30 cellular contexts compared by ENCODE assay signal in the genomic region with DNA sequence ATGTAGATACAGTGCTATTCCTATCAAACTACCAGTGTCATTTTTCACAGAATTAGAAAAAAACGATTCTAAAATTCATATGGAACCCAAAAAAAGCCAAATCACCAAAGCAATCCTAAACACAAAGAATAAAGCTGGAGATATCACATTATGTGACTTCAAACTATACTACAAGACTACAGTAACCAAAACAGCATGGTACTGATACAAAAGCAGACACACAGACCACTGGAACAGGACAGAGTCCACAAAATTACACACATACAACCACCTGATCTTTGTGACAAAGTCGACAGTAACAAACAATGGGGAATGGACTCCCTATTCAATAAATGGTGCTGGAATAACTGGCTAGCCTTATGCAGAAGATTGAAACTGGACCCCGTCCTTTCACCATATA.
"Had no signal": no experiment of that assay in that cellular context is flagged by ENCODE, and none has a peak within 500 bp of the region (broad histone marks: within the 10 kb centered on the region; RNA-seq: fewer than 3 reads in every experiment).

No MANE protein-coding gene starts in this region.

- DNase-seq: activated CD4-positive, alpha-beta memory T cell treated with anti-CD3 and anti-CD28 coated beads, Interleukin-2, amount 10 ng/mL, durations not matched to agents 7 days and 5 days; activated CD4-positive, alpha-beta T cell treated with anti-CD3 and anti-CD28 coated beads for 1 hour; activated CD4-positive, alpha-beta T cell treated with anti-CD3 and anti-CD28 coated beads for 4 hours; activated CD4-positive, alpha-beta T cell treated with anti-CD3 and anti-CD28 coated beads, Interleukin-2, amount 10 ng/mL, durations not matched to agents 7 days and 5 days; activated CD4-positive, alpha-beta T cell treated with anti-CD3 and anti-CD28 coated beads, Interleukin-2, amount 50 U/mL, for 4 hours; activated CD8-positive, alpha-beta memory T cell treated with anti-CD3 and anti-CD28 coated beads, Interleukin-2, amount 50 U/mL, for 48 hours; activated gamma-delta T cell; activated naive CD4-positive, alpha-beta T cell; activated naive CD4-positive, alpha-beta T cell treated with anti-CD3 and anti-CD28 coated beads, Interleukin-2, amount 10 ng/mL, durations not matched to agents 7 days and 5 days; activated naive CD8-positive, alpha-beta T cell treated with anti-CD3 and anti-CD28 coated beads, Interleukin-2, amount 10 ng/mL, durations not matched to agents 7 days and 5 days; activated T-cell treated with anti-CD3 and anti-CD28 coated beads for 4 hours; activated T-cell treated with anti-CD3 and anti-CD28 coated beads, Interleukin-2, amount 50 U/mL, for 24 hours; activated T-cell treated with anti-CD3 and anti-CD28 coated beads, Interleukin-2, amount 50 U/mL, for 72 hours; brain microvascular endothelial cell; caudate nucleus; cortex of kidney; dermis blood vessel endothelial cell; effector CD4-positive, alpha-beta T cell; effector memory CD8-positive, alpha-beta T cell; erythroblast; foreskin keratinocyte; heart right ventricle; T-helper 2 cell had no signal

- H2AFZ ChIP-seq: hepatocyte had no signal

- H3K4me3 ChIP-seq: ascending aorta, esophagus muscularis mucosa, gastroesophageal sphincter, heart right ventricle, hepatocyte had no signal

- FAIRE-seq: colon had no signal

- H3K27ac Mint-ChIP-seq: activated CD4-positive, alpha-beta memory T cell treated with anti-CD3 and anti-CD28 coated beads, Interleukin-2, amount 10 ng/mL, durations not matched to agents 7 days and 5 days; activated CD4-positive, alpha-beta T cell treated with anti-CD3 and anti-CD28 coated beads, Interleukin-2, amount 10 ng/mL, durations not matched to agents 7 days and 5 days; activated naive CD4-positive, alpha-beta T cell treated with anti-CD3 and anti-CD28 coated beads, Interleukin-2, amount 10 ng/mL, durations not matched to agents 7 days and 5 days; activated naive CD4-positive, alpha-beta T cell treated with anti-CD3 and anti-CD28 coated beads, Interleukin-2, amount 50 U/mL, for 72 hours; activated naive CD8-positive, alpha-beta T cell treated with anti-CD3 and anti-CD28 coated beads, Interleukin-2, amount 10 ng/mL, durations not matched to agents 7 days and 5 days; activated T-cell treated with anti-CD3 and anti-CD28 coated beads, Interleukin-2, amount 50 U/mL, for 24 hours; activated T-cell treated with anti-CD3 and anti-CD28 coated beads, Interleukin-2, amount 50 U/mL, for 72 hours; effector memory CD8-positive, alpha-beta T cell; WTC11 had no signal

- H3K36me3 ChIP-seq: ascending aorta, esophagus muscularis mucosa, gastroesophageal sphincter had no signal

- H3K4me1 ChIP-seq: ascending aorta had no signal

- H3K4me1 Mint-ChIP-seq: activated CD4-positive, alpha-beta T cell treated with anti-CD3 and anti-CD28 coated beads, Interleukin-2, amount 10 ng/mL, durations not matched to agents 7 days and 5 days had no signal

- H3K27me3 ChIP-seq: ascending aorta, brain microvascular endothelial cell, esophagus muscularis mucosa, foreskin keratinocyte, gastroesophageal sphincter, heart right ventricle, hepatocyte had no signal

- ATAC-seq: activated naive CD4-positive, alpha-beta T cell treated with anti-CD3 and anti-CD28 coated beads, Interleukin-2, amount 50 U/mL, for 72 hours; activated T-cell treated with anti-CD3 and anti-CD28 coated beads, Interleukin-2, amount 50 U/mL, for 72 hours; effector memory CD8-positive, alpha-beta T cell; foreskin keratinocyte; gastroesophageal sphincter; heart right ventricle; WTC11 had no signal

- H3K9me3 ChIP-seq: ascending aorta, esophagus muscularis mucosa, gastroesophageal sphincter had no signal

- H3K4me2 ChIP-seq: hepatocyte had no signal

- H3K27ac ChIP-seq: ascending aorta, brain microvascular endothelial cell, esophagus muscularis mucosa, foreskin keratinocyte, gastroesophageal sphincter, heart right ventricle, hepatocyte had no signal

- H3K9me3 Mint-ChIP-seq: activated naive CD4-positive, alpha-beta T cell treated with anti-CD3 and anti-CD28 coated beads, Interleukin-2, amount 50 U/mL, for 72 hours; effector memory CD8-positive, alpha-beta T cell had no signal

- H3K27me3 Mint-ChIP-seq: activated CD4-positive, alpha-beta memory T cell treated with anti-CD3 and anti-CD28 coated beads, Interleukin-2, amount 10 ng/mL, durations not matched to agents 7 days and 5 days; activated CD4-positive, alpha-beta T cell treated with anti-CD3 and anti-CD28 coated beads, Interleukin-2, amount 10 ng/mL, durations not matched to agents 7 days and 5 days; activated naive CD4-positive, alpha-beta T cell treated with anti-CD3 and anti-CD28 coated beads, Interleukin-2, amount 10 ng/mL, durations not matched to agents 7 days and 5 days; activated naive CD8-positive, alpha-beta T cell treated with anti-CD3 and anti-CD28 coated beads, Interleukin-2, amount 10 ng/mL, durations not matched to agents 7 days and 5 days; activated T-cell treated with anti-CD3 and anti-CD28 coated beads, Interleukin-2, amount 50 U/mL, for 24 hours; effector memory CD8-positive, alpha-beta T cell had no signal

- H3K4me3 Mint-ChIP-seq: activated CD4-positive, alpha-beta memory T cell treated with anti-CD3 and anti-CD28 coated beads, Interleukin-2, amount 10 ng/mL, durations not matched to agents 7 days and 5 days; activated CD4-positive, alpha-beta T cell treated with anti-CD3 and anti-CD28 coated beads, Interleukin-2, amount 10 ng/mL, durations not matched to agents 7 days and 5 days; activated naive CD4-positive, alpha-beta T cell treated with anti-CD3 and anti-CD28 coated beads, Interleukin-2, amount 10 ng/mL, durations not matched to agents 7 days and 5 days; activated naive CD8-positive, alpha-beta T cell treated with anti-CD3 and anti-CD28 coated beads, Interleukin-2, amount 10 ng/mL, durations not matched to agents 7 days and 5 days; activated T-cell treated with anti-CD3 and anti-CD28 coated beads, Interleukin-2, amount 50 U/mL, for 24 hours; activated T-cell treated with anti-CD3 and anti-CD28 coated beads, Interleukin-2, amount 50 U/mL, for 72 hours; effector memory CD8-positive, alpha-beta T cell; WTC11 had no signal
